ENCODE assay signal across 18 cellular contexts in the genomic region with DNA sequence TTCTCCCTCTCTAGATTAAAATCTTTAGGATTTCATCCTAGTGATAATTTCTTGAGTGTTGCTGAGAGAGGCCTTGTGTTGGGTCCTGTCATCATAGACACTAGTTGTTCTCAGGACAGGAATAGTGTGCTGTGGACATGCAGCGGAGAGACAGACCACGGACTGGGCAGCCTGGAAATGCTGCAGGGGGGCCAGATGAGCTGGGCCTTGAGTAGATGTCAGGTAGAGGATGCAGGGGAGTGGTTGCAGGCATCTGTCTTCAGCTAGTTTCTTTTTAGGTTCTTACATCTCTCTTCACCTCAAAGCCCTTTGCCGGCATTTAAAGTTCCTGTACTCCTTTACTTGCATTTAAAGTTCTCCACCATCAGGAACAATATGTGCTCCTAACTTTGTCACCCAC. TPM values are rescaled to one million over a fixed set of nuclear protein-coding genes. Genes with fewer than 3 reads are reported as not detected.
"Had no signal": no experiment of that assay in that cellular context is flagged by ENCODE, and none has a peak within 500 bp of the region (broad histone marks: within the 10 kb centered on the region; RNA-seq: fewer than 3 reads in every experiment).

No MANE protein-coding gene starts in this region.

- H3K9me3 ChIP-seq: body of pancreas, right lobe of liver, testis had no signal

- ATAC-seq: body of pancreas, left cardiac atrium, natural killer cell, right lobe of liver, SK-N-SH treated with all-trans-retinoic acid at 6 μM for 48 hours had no signal

- H3K4me3 ChIP-seq: body of pancreas, hepatocyte, right lobe of liver, testis had no signal

- H3K27ac ChIP-seq: body of pancreas, hepatocyte, parathyroid adenoma, right lobe of liver, testis had no signal

- H3K27me3 Mint-ChIP-seq: type B pancreatic cell had no signal

- H3K27me3 ChIP-seq: body of pancreas, hepatocyte, right lobe of liver, testis had no signal

- DNase-seq: activated CD4-positive, CD25-positive, alpha-beta regulatory T cell treated with anti-CD3 and anti-CD28 coated beads, Interleukin-2, amount 50 U/mL, for 72 hours; activated naive CD4-positive, alpha-beta T cell treated with anti-CD3 and anti-CD28 coated beads, Interleukin-2, amount 50 U/mL, for 16 hours; activated T-cell treated with anti-CD3 and anti-CD28 coated beads, Interleukin-2, amount 50 U/mL, for 1 hour; body of pancreas; foreskin fibroblast; left cardiac atrium; mesendoderm; natural killer cell; right lobe of liver; small intestine; stimulated activated CD4-positive, alpha-beta T cell treated with anti-CD3 and anti-CD28 coated beads, Interleukin-15, amount 100 ng/mL, for 24 hours; stimulated activated CD4-positive, alpha-beta T cell treated with anti-CD3 and anti-CD28 coated beads, Interleukin-2, amount 100 ng/mL, for 48 hours; testis had no signal

- H3K27ac Mint-ChIP-seq: natural killer cell, type B pancreatic cell had no signal

- H3K4me1 ChIP-seq: body of pancreas, parathyroid adenoma, right lobe of liver, testis had no signal

- H3K4me3 Mint-ChIP-seq: natural killer cell, type B pancreatic cell had no signal

- H3K9me3 Mint-ChIP-seq: type B pancreatic cell had no signal

RNA-seq across cellular contexts. Expression of gene SP140, which starts 48.5 kb away (rescaled TPM):
- total RNA-seq: glomerular endothelial cell had no signal
